1 cellular context compared by ENCODE assay signal in the genomic region with DNA sequence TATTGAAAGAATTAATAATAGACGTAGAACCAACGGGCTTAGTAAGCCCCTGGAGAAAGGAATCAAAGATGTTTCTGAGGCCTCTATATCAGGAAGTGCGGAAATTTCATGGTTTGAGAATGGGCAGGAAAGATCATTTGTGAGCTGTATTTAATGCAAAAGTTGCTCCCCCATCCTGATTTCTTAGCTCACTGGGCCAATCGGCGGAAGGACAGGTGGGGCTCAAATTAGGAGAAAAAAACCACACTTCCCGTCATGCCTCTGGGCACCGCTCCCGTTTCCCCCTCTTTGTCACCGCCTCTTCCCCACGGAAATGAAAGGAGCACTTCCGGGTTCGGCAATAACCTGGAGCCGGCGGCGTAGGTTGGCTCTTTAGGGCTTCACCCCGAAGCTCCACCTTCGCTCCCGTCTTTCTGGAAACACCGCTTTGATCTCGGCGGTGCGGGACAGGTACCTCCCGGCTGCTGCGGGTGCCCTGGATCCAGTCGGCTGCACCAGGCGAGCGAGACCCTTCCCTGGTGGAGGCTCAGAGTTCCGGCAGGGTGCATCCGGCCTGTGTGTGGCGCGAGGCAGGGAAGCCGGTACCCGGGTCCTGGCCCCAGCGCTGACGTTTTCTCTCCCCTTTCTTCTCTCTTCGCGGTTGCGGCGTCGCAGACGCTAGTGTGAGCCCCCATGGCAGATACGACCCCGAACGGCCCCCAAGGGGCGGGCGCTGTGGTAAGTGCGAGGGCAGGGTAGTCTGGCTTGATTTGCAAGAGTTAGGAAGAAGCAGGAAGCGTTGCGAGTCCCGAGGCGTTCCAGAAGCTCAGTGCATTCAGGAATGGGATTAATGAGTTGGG.
TF ChIP-seq lines count a peak whose summit lies in the region.

A gene with protein sequence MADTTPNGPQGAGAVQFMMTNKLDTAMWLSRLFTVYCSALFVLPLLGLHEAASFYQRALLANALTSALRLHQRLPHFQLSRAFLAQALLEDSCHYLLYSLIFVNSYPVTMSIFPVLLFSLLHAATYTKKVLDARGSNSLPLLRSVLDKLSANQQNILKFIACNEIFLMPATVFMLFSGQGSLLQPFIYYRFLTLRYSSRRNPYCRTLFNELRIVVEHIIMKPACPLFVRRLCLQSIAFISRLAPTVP (plus strand): TSS at position 617 of the 839 bp plus-strand sequence. CDS start 56 bp downstream, at position 673.

TF ChIP-seq in HepG2, 621 proteins besides CTCF, POLR2A, EP300 and RAD21 (continued from another document and continues in another):
- TF ChIP-seq, protein P1, sequence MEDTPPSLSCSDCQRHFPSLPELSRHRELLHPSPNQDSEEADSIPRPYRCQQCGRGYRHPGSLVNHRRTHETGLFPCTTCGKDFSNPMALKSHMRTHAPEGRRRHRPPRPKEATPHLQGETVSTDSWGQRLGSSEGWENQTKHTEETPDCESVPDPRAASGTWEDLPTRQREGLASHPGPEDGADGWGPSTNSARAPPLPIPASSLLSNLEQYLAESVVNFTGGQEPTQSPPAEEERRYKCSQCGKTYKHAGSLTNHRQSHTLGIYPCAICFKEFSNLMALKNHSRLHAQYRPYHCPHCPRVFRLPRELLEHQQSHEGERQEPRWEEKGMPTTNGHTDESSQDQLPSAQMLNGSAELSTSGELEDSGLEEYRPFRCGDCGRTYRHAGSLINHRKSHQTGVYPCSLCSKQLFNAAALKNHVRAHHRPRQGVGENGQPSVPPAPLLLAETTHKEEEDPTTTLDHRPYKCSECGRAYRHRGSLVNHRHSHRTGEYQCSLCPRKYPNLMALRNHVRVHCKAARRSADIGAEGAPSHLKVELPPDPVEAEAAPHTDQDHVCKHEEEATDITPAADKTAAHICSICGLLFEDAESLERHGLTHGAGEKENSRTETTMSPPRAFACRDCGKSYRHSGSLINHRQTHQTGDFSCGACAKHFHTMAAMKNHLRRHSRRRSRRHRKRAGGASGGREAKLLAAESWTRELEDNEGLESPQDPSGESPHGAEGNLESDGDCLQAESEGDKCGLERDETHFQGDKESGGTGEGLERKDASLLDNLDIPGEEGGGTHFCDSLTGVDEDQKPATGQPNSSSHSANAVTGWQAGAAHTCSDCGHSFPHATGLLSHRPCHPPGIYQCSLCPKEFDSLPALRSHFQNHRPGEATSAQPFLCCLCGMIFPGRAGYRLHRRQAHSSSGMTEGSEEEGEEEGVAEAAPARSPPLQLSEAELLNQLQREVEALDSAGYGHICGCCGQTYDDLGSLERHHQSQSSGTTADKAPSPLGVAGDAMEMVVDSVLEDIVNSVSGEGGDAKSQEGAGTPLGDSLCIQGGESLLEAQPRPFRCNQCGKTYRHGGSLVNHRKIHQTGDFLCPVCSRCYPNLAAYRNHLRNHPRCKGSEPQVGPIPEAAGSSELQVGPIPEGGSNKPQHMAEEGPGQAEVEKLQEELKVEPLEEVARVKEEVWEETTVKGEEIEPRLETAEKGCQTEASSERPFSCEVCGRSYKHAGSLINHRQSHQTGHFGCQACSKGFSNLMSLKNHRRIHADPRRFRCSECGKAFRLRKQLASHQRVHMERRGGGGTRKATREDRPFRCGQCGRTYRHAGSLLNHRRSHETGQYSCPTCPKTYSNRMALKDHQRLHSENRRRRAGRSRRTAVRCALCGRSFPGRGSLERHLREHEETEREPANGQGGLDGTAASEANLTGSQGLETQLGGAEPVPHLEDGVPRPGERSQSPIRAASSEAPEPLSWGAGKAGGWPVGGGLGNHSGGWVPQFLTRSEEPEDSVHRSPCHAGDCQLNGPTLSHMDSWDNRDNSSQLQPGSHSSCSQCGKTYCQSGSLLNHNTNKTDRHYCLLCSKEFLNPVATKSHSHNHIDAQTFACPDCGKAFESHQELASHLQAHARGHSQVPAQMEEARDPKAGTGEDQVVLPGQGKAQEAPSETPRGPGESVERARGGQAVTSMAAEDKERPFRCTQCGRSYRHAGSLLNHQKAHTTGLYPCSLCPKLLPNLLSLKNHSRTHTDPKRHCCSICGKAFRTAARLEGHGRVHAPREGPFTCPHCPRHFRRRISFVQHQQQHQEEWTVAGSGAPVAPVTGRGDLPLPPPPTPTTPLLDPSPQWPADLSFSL (CRISPR knock-in tag; IDR thresholded peaks at IDR 0.05): no peak
- 0 out of 2 replicates have a peak, but pooled peaks have one; percentile 12 for TF ChIP-seq TOE1 (CRISPR knock-in tag; IDR thresholded peaks at IDR 0.05)
- TF ChIP-seq, protein P2, sequence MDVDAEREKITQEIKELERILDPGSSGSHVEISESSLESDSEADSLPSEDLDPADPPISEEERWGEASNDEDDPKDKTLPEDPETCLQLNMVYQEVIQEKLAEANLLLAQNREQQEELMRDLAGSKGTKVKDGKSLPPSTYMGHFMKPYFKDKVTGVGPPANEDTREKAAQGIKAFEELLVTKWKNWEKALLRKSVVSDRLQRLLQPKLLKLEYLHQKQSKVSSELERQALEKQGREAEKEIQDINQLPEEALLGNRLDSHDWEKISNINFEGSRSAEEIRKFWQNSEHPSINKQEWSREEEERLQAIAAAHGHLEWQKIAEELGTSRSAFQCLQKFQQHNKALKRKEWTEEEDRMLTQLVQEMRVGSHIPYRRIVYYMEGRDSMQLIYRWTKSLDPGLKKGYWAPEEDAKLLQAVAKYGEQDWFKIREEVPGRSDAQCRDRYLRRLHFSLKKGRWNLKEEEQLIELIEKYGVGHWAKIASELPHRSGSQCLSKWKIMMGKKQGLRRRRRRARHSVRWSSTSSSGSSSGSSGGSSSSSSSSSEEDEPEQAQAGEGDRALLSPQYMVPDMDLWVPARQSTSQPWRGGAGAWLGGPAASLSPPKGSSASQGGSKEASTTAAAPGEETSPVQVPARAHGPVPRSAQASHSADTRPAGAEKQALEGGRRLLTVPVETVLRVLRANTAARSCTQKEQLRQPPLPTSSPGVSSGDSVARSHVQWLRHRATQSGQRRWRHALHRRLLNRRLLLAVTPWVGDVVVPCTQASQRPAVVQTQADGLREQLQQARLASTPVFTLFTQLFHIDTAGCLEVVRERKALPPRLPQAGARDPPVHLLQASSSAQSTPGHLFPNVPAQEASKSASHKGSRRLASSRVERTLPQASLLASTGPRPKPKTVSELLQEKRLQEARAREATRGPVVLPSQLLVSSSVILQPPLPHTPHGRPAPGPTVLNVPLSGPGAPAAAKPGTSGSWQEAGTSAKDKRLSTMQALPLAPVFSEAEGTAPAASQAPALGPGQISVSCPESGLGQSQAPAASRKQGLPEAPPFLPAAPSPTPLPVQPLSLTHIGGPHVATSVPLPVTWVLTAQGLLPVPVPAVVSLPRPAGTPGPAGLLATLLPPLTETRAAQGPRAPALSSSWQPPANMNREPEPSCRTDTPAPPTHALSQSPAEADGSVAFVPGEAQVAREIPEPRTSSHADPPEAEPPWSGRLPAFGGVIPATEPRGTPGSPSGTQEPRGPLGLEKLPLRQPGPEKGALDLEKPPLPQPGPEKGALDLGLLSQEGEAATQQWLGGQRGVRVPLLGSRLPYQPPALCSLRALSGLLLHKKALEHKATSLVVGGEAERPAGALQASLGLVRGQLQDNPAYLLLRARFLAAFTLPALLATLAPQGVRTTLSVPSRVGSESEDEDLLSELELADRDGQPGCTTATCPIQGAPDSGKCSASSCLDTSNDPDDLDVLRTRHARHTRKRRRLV (CRISPR knock-in tag; IDR thresholded peaks at IDR 0.05): peak; percentile 13; the same call in 1 of the 2 replicates
- TF ChIP-seq TARDBP (CRISPR knock-in tag; IDR thresholded peaks at IDR 0.05): peak; percentile 74
- TF ChIP-seq GABPA (IDR thresholded peaks at IDR 0.05; ENCODE audit: low read depth, low read length): peak; percentile 93
- peak; percentile 99 for TF ChIP-seq GABPA (CRISPR knock-in tag; IDR thresholded peaks at IDR 0.05; ENCODE audit: low read depth)
- TF ChIP-seq ZNF44 (CRISPR knock-in tag; IDR thresholded peaks at IDR 0.05): 0 out of 2 replicates have a peak, but pooled peaks have one; percentile 75
- TF ChIP-seq, protein P3, sequence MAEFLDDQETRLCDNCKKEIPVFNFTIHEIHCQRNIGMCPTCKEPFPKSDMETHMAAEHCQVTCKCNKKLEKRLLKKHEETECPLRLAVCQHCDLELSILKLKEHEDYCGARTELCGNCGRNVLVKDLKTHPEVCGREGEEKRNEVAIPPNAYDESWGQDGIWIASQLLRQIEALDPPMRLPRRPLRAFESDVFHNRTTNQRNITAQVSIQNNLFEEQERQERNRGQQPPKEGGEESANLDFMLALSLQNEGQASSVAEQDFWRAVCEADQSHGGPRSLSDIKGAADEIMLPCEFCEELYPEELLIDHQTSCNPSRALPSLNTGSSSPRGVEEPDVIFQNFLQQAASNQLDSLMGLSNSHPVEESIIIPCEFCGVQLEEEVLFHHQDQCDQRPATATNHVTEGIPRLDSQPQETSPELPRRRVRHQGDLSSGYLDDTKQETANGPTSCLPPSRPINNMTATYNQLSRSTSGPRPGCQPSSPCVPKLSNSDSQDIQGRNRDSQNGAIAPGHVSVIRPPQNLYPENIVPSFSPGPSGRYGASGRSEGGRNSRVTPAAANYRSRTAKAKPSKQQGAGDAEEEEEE (CRISPR knock-in tag; IDR thresholded peaks at IDR 0.05; ENCODE audit: borderline replicate concordance): no peak; the same call in 1 of the 2 replicates
- no peak for TF ChIP-seq ATM (IDR thresholded peaks at IDR 0.05; ENCODE audit: borderline replicate concordance)
- TF ChIP-seq, protein P4, sequence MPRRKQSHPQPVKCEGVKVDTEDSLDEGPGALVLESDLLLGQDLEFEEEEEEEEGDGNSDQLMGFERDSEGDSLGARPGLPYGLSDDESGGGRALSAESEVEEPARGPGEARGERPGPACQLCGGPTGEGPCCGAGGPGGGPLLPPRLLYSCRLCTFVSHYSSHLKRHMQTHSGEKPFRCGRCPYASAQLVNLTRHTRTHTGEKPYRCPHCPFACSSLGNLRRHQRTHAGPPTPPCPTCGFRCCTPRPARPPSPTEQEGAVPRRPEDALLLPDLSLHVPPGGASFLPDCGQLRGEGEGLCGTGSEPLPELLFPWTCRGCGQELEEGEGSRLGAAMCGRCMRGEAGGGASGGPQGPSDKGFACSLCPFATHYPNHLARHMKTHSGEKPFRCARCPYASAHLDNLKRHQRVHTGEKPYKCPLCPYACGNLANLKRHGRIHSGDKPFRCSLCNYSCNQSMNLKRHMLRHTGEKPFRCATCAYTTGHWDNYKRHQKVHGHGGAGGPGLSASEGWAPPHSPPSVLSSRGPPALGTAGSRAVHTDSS (CRISPR knock-in tag; conservative IDR thresholded peaks at IDR 0.05): no peak
- TF ChIP-seq, protein P5, sequence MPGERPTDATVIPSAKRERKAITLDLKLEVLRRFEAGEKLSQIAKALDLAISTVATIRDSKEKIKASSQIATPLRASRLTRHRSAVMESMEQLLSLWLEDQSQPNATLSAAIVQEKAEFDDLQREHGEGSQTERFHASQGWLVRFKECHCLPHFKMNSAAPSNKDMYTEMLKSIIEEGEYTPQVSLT (CRISPR knock-in tag; IDR thresholded peaks at IDR 0.05; ENCODE audit: borderline replicate concordance, low read depth): no peak
- peak; percentile 76; the same call in 1 of the 2 replicates for TF ChIP-seq RFXAP (CRISPR knock-in tag; IDR thresholded peaks at IDR 0.05; ENCODE audit: borderline replicate concordance)
- TF ChIP-seq U2AF2 (IDR thresholded peaks at IDR 0.05; ENCODE audit: low read depth, low read length): no peak
- TF ChIP-seq NR3C1 (CRISPR knock-in tag; IDR thresholded peaks at IDR 0.05): no peak
- no peak for TF ChIP-seq PTBP1 (IDR thresholded peaks at IDR 0.05; ENCODE audit: low read depth, low read length, poor library complexity, severe bottlenecking)
- no peak; the same call in 1 of the 2 replicates for TF ChIP-seq POGZ (CRISPR knock-in tag; IDR thresholded peaks at IDR 0.05)
- TF ChIP-seq ATRX (CRISPR knock-in tag; IDR thresholded peaks at IDR 0.05; ENCODE audit: borderline replicate concordance): no peak
- TF ChIP-seq, protein P6, sequence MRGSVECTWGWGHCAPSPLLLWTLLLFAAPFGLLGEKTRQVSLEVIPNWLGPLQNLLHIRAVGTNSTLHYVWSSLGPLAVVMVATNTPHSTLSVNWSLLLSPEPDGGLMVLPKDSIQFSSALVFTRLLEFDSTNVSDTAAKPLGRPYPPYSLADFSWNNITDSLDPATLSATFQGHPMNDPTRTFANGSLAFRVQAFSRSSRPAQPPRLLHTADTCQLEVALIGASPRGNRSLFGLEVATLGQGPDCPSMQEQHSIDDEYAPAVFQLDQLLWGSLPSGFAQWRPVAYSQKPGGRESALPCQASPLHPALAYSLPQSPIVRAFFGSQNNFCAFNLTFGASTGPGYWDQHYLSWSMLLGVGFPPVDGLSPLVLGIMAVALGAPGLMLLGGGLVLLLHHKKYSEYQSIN (CRISPR knock-in tag; IDR thresholded peaks at IDR 0.05; ENCODE audit: borderline replicate concordance): no peak
- peak; percentile 72 for TF ChIP-seq YEATS2 (CRISPR knock-in tag; IDR thresholded peaks at IDR 0.05; ENCODE audit: borderline replicate concordance)
- no peak for TF ChIP-seq PAWR (CRISPR knock-in tag; IDR thresholded peaks at IDR 0.05; ENCODE audit: borderline replicate concordance)
- TF ChIP-seq HIVEP1 (CRISPR knock-in tag; IDR thresholded peaks at IDR 0.05): 0 out of 2 replicates have a peak, but pooled peaks have one; percentile 11
- no peak for TF ChIP-seq ZNF878 (CRISPR knock-in tag; IDR thresholded peaks at IDR 0.05)
- no peak for TF ChIP-seq SYNCRIP (IDR thresholded peaks at IDR 0.05; ENCODE audit: insufficient read depth, low read depth, low read length)
- no peak for TF ChIP-seq ZNF766 (CRISPR knock-in tag; IDR thresholded peaks at IDR 0.05; ENCODE audit: borderline replicate concordance)
- TF ChIP-seq, protein P7, sequence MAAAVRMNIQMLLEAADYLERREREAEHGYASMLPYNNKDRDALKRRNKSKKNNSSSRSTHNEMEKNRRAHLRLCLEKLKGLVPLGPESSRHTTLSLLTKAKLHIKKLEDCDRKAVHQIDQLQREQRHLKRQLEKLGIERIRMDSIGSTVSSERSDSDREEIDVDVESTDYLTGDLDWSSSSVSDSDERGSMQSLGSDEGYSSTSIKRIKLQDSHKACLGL (CRISPR knock-in tag; IDR thresholded peaks at IDR 0.05): no peak
- TF ChIP-seq ERF (CRISPR knock-in tag; IDR thresholded peaks at IDR 0.05): no peak; the same call in 1 of the 2 replicates
- peak; percentile 89 for TF ChIP-seq POLR2AphosphoS5 (IDR thresholded peaks at IDR 0.05; ENCODE audit: low read depth, low read length)
- TF ChIP-seq ZNF678 (CRISPR knock-in tag; IDR thresholded peaks at IDR 0.05): peak; percentile 74; the same call in 1 of the 2 replicates
- no peak; the same call in 1 of the 2 replicates for TF ChIP-seq NCOR1 (IDR thresholded peaks at IDR 0.05; ENCODE audit: borderline replicate concordance, low read length)
- TF ChIP-seq REXO4 (CRISPR knock-in tag; IDR thresholded peaks at IDR 0.05; ENCODE audit: borderline replicate concordance): no peak
- TF ChIP-seq, protein P8, sequence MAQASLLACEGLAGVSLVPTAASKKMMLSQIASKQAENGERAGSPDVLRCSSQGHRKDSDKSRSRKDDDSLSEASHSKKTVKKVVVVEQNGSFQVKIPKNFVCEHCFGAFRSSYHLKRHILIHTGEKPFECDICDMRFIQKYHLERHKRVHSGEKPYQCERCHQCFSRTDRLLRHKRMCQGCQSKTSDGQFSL (CRISPR knock-in tag; IDR thresholded peaks at IDR 0.05): no peak
- no peak for TF ChIP-seq MED1 (CRISPR knock-in tag; IDR thresholded peaks at IDR 0.05)
- TF ChIP-seq ZNF773 (CRISPR knock-in tag; IDR thresholded peaks at IDR 0.05; ENCODE audit: borderline replicate concordance): no peak
- no peak for TF ChIP-seq SCMH1 (CRISPR knock-in tag; IDR thresholded peaks at IDR 0.05; ENCODE audit: borderline replicate concordance)
- no peak for TF ChIP-seq RBAK (CRISPR knock-in tag; IDR thresholded peaks at IDR 0.05)
- no peak for TF ChIP-seq IKZF4 (CRISPR knock-in tag; IDR thresholded peaks at IDR 0.05; ENCODE audit: borderline replicate concordance, low read depth, not compliant biosample characterization)
- 0 out of 2 replicates have a peak, but pooled peaks have one; percentile 67 for TF ChIP-seq KLF12 (CRISPR knock-in tag; IDR thresholded peaks at IDR 0.05; ENCODE audit: borderline replicate concordance)
- peak; percentile 23; the same call in 1 of the 2 replicates for TF ChIP-seq BRCA1 (CRISPR knock-in tag; IDR thresholded peaks at IDR 0.05)
- TF ChIP-seq NCOA2 (CRISPR knock-in tag; IDR thresholded peaks at IDR 0.05): peak; percentile 25; the same call in 1 of the 2 replicates
- TF ChIP-seq ZZZ3 (CRISPR knock-in tag; IDR thresholded peaks at IDR 0.05; ENCODE audit: borderline replicate concordance): no peak; the same call in 1 of the 2 replicates
